Comparison of ENCODE assay signal across 10 cellular contexts in the genomic region with DNA sequence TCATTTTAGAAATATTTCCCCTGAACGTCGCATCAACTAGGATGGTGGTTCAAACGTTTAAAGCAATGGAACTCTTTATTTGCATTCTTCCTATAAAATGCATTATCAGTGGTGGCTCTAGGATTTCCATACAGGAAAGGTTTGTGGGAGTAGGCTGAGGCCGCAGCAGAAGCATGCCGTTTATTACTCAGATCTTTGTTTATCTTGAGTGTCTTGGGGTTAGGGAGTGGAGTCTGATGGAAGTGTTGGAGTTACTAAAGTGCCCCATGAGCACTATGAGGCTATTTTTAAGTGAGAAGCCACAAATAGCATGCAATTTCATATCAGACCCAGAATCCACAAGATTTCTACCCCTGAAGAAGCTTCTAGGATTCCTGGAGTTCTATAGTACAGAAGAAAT. TPM values are rescaled to one million over a fixed set of nuclear protein-coding genes. Genes with fewer than 3 reads are reported as not detected.
DNase-seq lines count a peak whose midpoint lies in the region; ATAC-seq and TF ChIP-seq lines count a peak whose summit lies in the region.
"Had no signal": no experiment of that assay in that cellular context is flagged by ENCODE, and none has a peak within 500 bp of the region (broad histone marks: within the 10 kb centered on the region; RNA-seq: fewer than 3 reads in every experiment).

No MANE protein-coding gene starts in this region.

- H3K36me3 ChIP-seq in IMR-90 (ENCODE audit: control insufficient read depth, insufficient read depth, low read length) (no peaks in the 10 kb centered on the region), thyroid gland (no peaks in the 10 kb centered on the region)

- peak; percentile 92 for DNase-seq in IMR-90
- DNase-seq in astrocyte of the spinal cord (ENCODE audit: low read depth, low spot score), result peak; percentile 73
- peak in 1 of 2 donors; percentile 48 for DNase-seq in left colon
- no peak for DNase-seq in thyroid gland
- DNase-seq in GM13977 (ENCODE audit: low spot score), result no peak
- no peak for DNase-seq in NCI-H446 treated with DMSO at 0.1 percent for 48 hours (lab: John Stamatoyannopoulos, UW)
- DNase-seq in activated CD4-positive, alpha-beta T cell treated with anti-CD3 and anti-CD28 coated beads for 4 hours, result no peak
- DNase-seq: right lobe of liver, T-cell had no signal

- peak overlapping the region; percentile 13; the same call in 1 of the 2 replicates for H3K56ac ChIP-seq in IMR-90 (ENCODE audit: extremely low read depth, insufficient read depth, low read length)

- H3K4me3 ChIP-seq in IMR-90 (ENCODE audit: insufficient read depth, low read depth, low read length), result no peak overlapping the region
- no peak overlapping the region for H3K4me3 ChIP-seq in astrocyte of the spinal cord (ENCODE audit: low read depth, low read length)
- H3K4me3 ChIP-seq in thyroid gland (replicated peaks in 1 of 3), result no peak overlapping the region
- H3K4me3 ChIP-seq: right lobe of liver had no signal

- H4K8ac ChIP-seq in IMR-90 (ENCODE audit: low read depth in 2 of 2, low read length in 2 of 2), result no peak overlapping the region

- H2AFZ ChIP-seq in IMR-90 (replicated peaks; ENCODE audit: low read length, poor library complexity), result no peak overlapping the region

- ATAC-seq in IMR-90 (ENCODE audit: low read depth) (peak; percentile 81), left colon (peak; percentile 84)
- ATAC-seq: T-cell had no signal

- no peak overlapping the region for H4K5ac ChIP-seq in IMR-90 (ENCODE audit: low read depth, low read length)

- H4K20me1 ChIP-seq in IMR-90 (ENCODE audit: insufficient read depth, low read length), result no peaks in the 10 kb centered on the region

- 0% methylated on average over 1 of the region's 5 CpGs; no CpG with 5 or more reads in 1 of the 2 experiments for WGBS in IMR-90 (ENCODE audit: extremely low coverage in 2 of 2, insufficient read length in 1 of 2), 2 experiments
- WGBS in thyroid gland, 2 donors, result 46 to 53% methylated on average over 5 of the region's 5 CpGs

- intact Hi-C loops in IMR-90 (cut with micrococcal nuclease) (no loop called here), left colon (cut with DNase I, micrococcal nuclease) (no loop called here), thyroid gland (cut with DNase I) (no loop called here)

- H3K18ac ChIP-seq in IMR-90 (ENCODE audit: low read depth, low read length), result peak overlapping the region; percentile 32; the same call in 1 of the 2 replicates

- H2BK120ac ChIP-seq in IMR-90 (ENCODE audit: low read depth, low read length), result peak overlapping the region; percentile 73

- H3K4ac ChIP-seq in IMR-90 (ENCODE audit: low read depth, low read length), result peak overlapping the region; percentile 31; the same call in 1 of the 2 replicates

- no peak for TF ChIP-seq RAD21 in IMR-90 (IDR thresholded peaks at IDR 0.05; ENCODE audit: low read length)

- no peak overlapping the region for H2AK5ac ChIP-seq in IMR-90 (ENCODE audit: low read depth, low read length)

- dilution Hi-C loops in IMR-90 (cut with HindIII; ENCODE audit: low sequenced_read_pairs, unreplicated experiment), result no loop called here

- H2BK5ac ChIP-seq in IMR-90 (ENCODE audit: low read depth, low read length, poor library complexity, severe bottlenecking), result peak overlapping the region; percentile 76

- no peak for TF ChIP-seq POLR2A in IMR-90 (IDR thresholded peaks at IDR 0.05; ENCODE audit: low read depth, low read length)
- TF ChIP-seq POLR2A in thyroid gland (IDR thresholded peaks at IDR 0.05), result no peak

- H3K9me3 ChIP-seq in IMR-90 (ENCODE audit: control insufficient read depth, insufficient read depth, low read length) (no peaks in the 10 kb centered on the region), thyroid gland (no peaks in the 10 kb centered on the region)
- H3K9me3 ChIP-seq: right lobe of liver had no signal

- H2BK15ac ChIP-seq in IMR-90 (ENCODE audit: low read depth, low read length), result no peak overlapping the region

- TF ChIP-seq CTCF in IMR-90 (conservative IDR thresholded peaks at IDR 0.05; ENCODE audit: low read depth, low read length), result no peak
- no peak for TF ChIP-seq CTCF in astrocyte of the spinal cord (IDR thresholded peaks at IDR 0.05; ENCODE audit: low read depth, low read length)
- TF ChIP-seq CTCF in thyroid gland (IDR thresholded peaks at IDR 0.05), result no peak
- no peak for TF ChIP-seq CTCF in GM13977 (IDR thresholded peaks at IDR 0.05; ENCODE audit: extremely low read depth, insufficient read depth, missing control alignments)

- no TSS peak for BruUV-seq in IMR-90 (replicated peaks; lab: Mats Ljungman, UMichigan)

- no peaks in the 10 kb centered on the region for H3K27me3 ChIP-seq in IMR-90 (ENCODE audit: control insufficient read depth, insufficient read depth, low read length)
- H3K27me3 ChIP-seq in thyroid gland, result no peaks in the 10 kb centered on the region
- H3K27me3 ChIP-seq: right lobe of liver had no signal

- H3K4me1 ChIP-seq in IMR-90 (ENCODE audit: control insufficient read depth, insufficient read depth, low read length), result peaks cover 5% of the 10 kb centered on the region; the same call in 1 of the 2 replicates
- peaks cover 55 to 58% of the 10 kb centered on the region in 2 donors for H3K4me1 ChIP-seq in thyroid gland

- peak overlapping the region; percentile 20; the same call in 1 of the 2 replicates for H3K23ac ChIP-seq in IMR-90 (ENCODE audit: low read depth, low read length)

- peak overlapping the region; percentile 62; the same call in 1 of the 2 replicates for H3K4me2 ChIP-seq in IMR-90 (ENCODE audit: low read depth, low read length)

- H3K27ac ChIP-seq in IMR-90 (ENCODE audit: insufficient read depth, low read length), result no peak overlapping the region
- peak overlapping the region; percentile 53 to 72 (median 70) for H3K27ac ChIP-seq in thyroid gland
- H3K27ac ChIP-seq: HL-60 had no signal

- H3K9me1 ChIP-seq in IMR-90 (ENCODE audit: insufficient read depth, low read length), result peaks cover 2% of the 10 kb centered on the region

- no peak overlapping the region for H3K9ac ChIP-seq in IMR-90 (ENCODE audit: low read depth, low read length)

- H4K91ac ChIP-seq in IMR-90 (ENCODE audit: insufficient read depth, low read depth, low read length), result no peak overlapping the region

- CTCF ChIA-PET in IMR-90 (lab: Yijun Ruan, JAX), result interaction anchor here (1.2 kb wide), 1 partner anchor 27 kb away, joined by 4 read pairs; no protein-coding TSS in a partner anchor

- H3K79me1 ChIP-seq in IMR-90 (ENCODE audit: low read depth in 1 of 2, low read length in 2 of 2), result peaks cover 5 to 16% of the 10 kb centered on the region in 2 experiments; a peak in 2 of 4 replicates

- in situ Hi-C loops in IMR-90 (cut with MboI; ENCODE audit: low sequenced_read_pairs), result loop anchor here (25.0 kb wide), 1 partner anchor 641 kb away; a partner anchor contains a TSS
- in situ Hi-C loops in astrocyte of the spinal cord (cut with HindIII; ENCODE audit: low sequenced_read_pairs), result no loop called here
- in situ Hi-C loops in GM13977 (cut with MboI; ENCODE audit: low pct_unique_long_range_greater_than_20kb, low sequenced_read_pairs, unreplicated experiment), result no loop called here

- no peak overlapping the region for H2AK9ac ChIP-seq in IMR-90 (replicated peaks; ENCODE audit: low read depth, low read length, poor library complexity)

- POLR2A ChIA-PET in IMR-90 (lab: Charles Lee; ENCODE audit: unreplicated experiment), result no interaction called here

- H2BK20ac ChIP-seq in IMR-90 (ENCODE audit: low read depth, low read length), result peak overlapping the region; percentile 23; the same call in 1 of the 2 replicates

- no peak overlapping the region for H3K14ac ChIP-seq in IMR-90 (replicated peaks; ENCODE audit: low read depth, low read length)

TF ChIP-seq in IMR-90, 13 proteins besides CTCF, POLR2A, EP300 and RAD21:
- TF ChIP-seq CEBPB (IDR thresholded peaks at IDR 0.05; ENCODE audit: low read depth, low read length) (peak; percentile 29; the same call in 1 of the 2 replicates), BHLHE40 (IDR thresholded peaks at IDR 0.05; ENCODE audit: low read depth, low read length) (peak; percentile 70), SMC3 (IDR thresholded peaks at IDR 0.05; ENCODE audit: low read depth, low read length) (no peak), RCOR1 (IDR thresholded peaks at IDR 0.05; ENCODE audit: insufficient replicate concordance, low read length) (peak; percentile 15), MXI1 (IDR thresholded peaks at IDR 0.05; ENCODE audit: borderline replicate concordance, low read depth, low read length) (0 out of 2 replicates have a peak, but pooled peaks have one; percentile 75), MAZ (IDR thresholded peaks at IDR 0.05; ENCODE audit: borderline replicate concordance, low read depth, low read length) (peak; percentile 25; the same call in 1 of the 2 replicates), FOS (IDR thresholded peaks at IDR 0.05; ENCODE audit: low read depth, low read length) (no peak)

RNA-seq across cellular contexts. Expression of a gene that starts 26.2 kb away (rescaled TPM):
- 17.2 and 23.9 TPM in 2 replicates for total RNA-seq in IMR-90 (2012; rRNA removed)
- polyA plus RNA-seq in IMR-90 (2012; rRNA removed), result 9.4 and 13.2 TPM in 2 replicates
- 2.5 and 4.2 TPM in 2 replicates for polyA plus RNA-seq in IMR-90 (2012; cell fraction: cytosol; rRNA removed)
- polyA plus RNA-seq in IMR-90 (2012; cell fraction: nucleus; rRNA removed; ENCODE audit: low replicate concordance), result 7.6 and 66.2 TPM in 2 replicates
- total RNA-seq in left colon, result 10 to 100 TPM; 46.4 to 59.0 TPM
- 100 to 1,000 TPM in 2 of 4 donors, 10 to 100 TPM in 2; 88.7 to 164 (median 117) TPM for total RNA-seq in thyroid gland

Comparison
In these comparisons a context has a peak if more than half of its experiments do, and no peak if none do; other contexts are left out.
1. DNase-seq: peak in IMR-90 (single experiment) and astrocyte of the spinal cord (single experiment); none in thyroid gland (0 of 2), GM13977 (single experiment), NCI-H446 treated with DMSO at 0.1 percent for 48 hours (single experiment) and activated CD4-positive, alpha-beta T cell treated with anti-CD3 and anti-CD28 coated beads for 4 hours (0 of 2).